In genomic region chr6:105272783-105273182, GRCh38 we compare ENCODE assay signal across 11 cellular contexts.
DNase-seq lines count a peak whose midpoint lies in the region; ATAC-seq and TF ChIP-seq lines count a peak whose summit lies in the region.
"Had no signal": no experiment of that assay in that cellular context is flagged by ENCODE, and none has a peak within 500 bp of the region (broad histone marks: within the 10 kb centered on the region; RNA-seq: fewer than 3 reads in every experiment).

No MANE protein-coding gene starts in this region.

- no peaks in the 10 kb centered on the region for H3K4me1 ChIP-seq in left lung

- intact Hi-C loops in left lung (cut with DNase I) = no loop called here
- intact Hi-C loops in posterior vena cava (cut with DNase I) = no loop called here

- no peaks in the 10 kb centered on the region for H3K27me3 Mint-ChIP-seq in activated naive CD8-positive, alpha-beta T cell treated with anti-CD3 and anti-CD28 coated beads, Interleukin-2, amount 50 U/mL, for 24 hours

- H3K4me1 Mint-ChIP-seq in activated naive CD8-positive, alpha-beta T cell treated with anti-CD3 and anti-CD28 coated beads, Interleukin-2, amount 50 U/mL, for 24 hours = no peaks in the 10 kb centered on the region

- no peaks in the 10 kb centered on the region for H3K9me3 ChIP-seq in left lung
- H3K9me3 ChIP-seq: ovary had no signal

- peaks cover 4% of the 10 kb centered on the region for H3K9me3 Mint-ChIP-seq in activated naive CD8-positive, alpha-beta T cell treated with anti-CD3 and anti-CD28 coated beads, Interleukin-2, amount 50 U/mL, for 24 hours

- H3K4me3 ChIP-seq in AG10803 (ENCODE audit: low read length) (no peak overlapping the region), left lung (no peak overlapping the region)
- H3K4me3 ChIP-seq: ovary had no signal

- TF ChIP-seq CTCF in AG10803 (conservative IDR thresholded peaks at IDR 0.05; ENCODE audit: low read length) (no peak), left lung (IDR thresholded peaks at IDR 0.05) (no peak)

- H3K36me3 ChIP-seq in left lung = peaks cover 0 to 23% of the 10 kb centered on the region in 2 donors
- H3K36me3 ChIP-seq: ovary had no signal

- H3K36me3 Mint-ChIP-seq in activated naive CD8-positive, alpha-beta T cell treated with anti-CD3 and anti-CD28 coated beads, Interleukin-2, amount 50 U/mL, for 24 hours (ENCODE audit: low read depth) = peaks cover 19% of the 10 kb centered on the region

- H3K4me3 Mint-ChIP-seq in activated naive CD8-positive, alpha-beta T cell treated with anti-CD3 and anti-CD28 coated beads, Interleukin-2, amount 50 U/mL, for 24 hours = no peak overlapping the region

- H3K27ac ChIP-seq in left lung = no peak overlapping the region
- H3K27ac ChIP-seq: C4-2B, ovary had no signal

- H3K27me3 ChIP-seq in left lung = no peaks in the 10 kb centered on the region
- H3K27me3 ChIP-seq: ovary had no signal

- ATAC-seq in left lung = peak; percentile 89
- ATAC-seq in GM18511 (IDR thresholded peaks at IDR 0.05; ENCODE audit: unreplicated experiment) = no peak
- no peak for ATAC-seq in activated naive CD8-positive, alpha-beta T cell treated with anti-CD3 and anti-CD28 coated beads, Interleukin-2, amount 50 U/mL, for 24 hours
- no peak for ATAC-seq in HG03460 (IDR thresholded peaks at IDR 0.05; ENCODE audit: unreplicated experiment)

- DNase-seq in AG10803 (ENCODE audit: low read depth) (peak; percentile 23), HT1080 (ENCODE audit: low read depth) (peak; percentile 21), cerebellar cortex (ENCODE audit: low spot score) (peak; percentile 37), left lung (peak in 1 of 2 donors; percentile 78), posterior vena cava (ENCODE audit: low spot score) (no peak)
- DNase-seq in activated naive CD8-positive, alpha-beta T cell treated with anti-CD3 and anti-CD28 coated beads, Interleukin-2, amount 50 U/mL, for 24 hours = no peak
- DNase-seq: NCI-H1930 had no signal

- no peak overlapping the region for H3K27ac Mint-ChIP-seq in activated naive CD8-positive, alpha-beta T cell treated with anti-CD3 and anti-CD28 coated beads, Interleukin-2, amount 50 U/mL, for 24 hours

Comparison
In these comparisons a context has a peak if more than half of its experiments do, and no peak if none do; other contexts are left out.
1. DNase-seq: peak in AG10803 (single experiment), HT1080 (single experiment) and cerebellar cortex (single experiment); none in activated naive CD8-positive, alpha-beta T cell treated with anti-CD3 and anti-CD28 coated beads, Interleukin-2, amount 50 U/mL, for 24 hours (single experiment) and posterior vena cava (single experiment).